Comparison of ENCODE assay signal across 8 cellular contexts in genomic region chr5:173329370-173330150, GRCh38. TPM values are rescaled to one million over a fixed set of nuclear protein-coding genes. Genes with fewer than 3 reads are reported as not detected.
A peak's percentile ranks its signal among the peaks of the same experiment; 100 is the strongest.
DNase-seq lines count a peak whose midpoint lies in the region; ATAC-seq and TF ChIP-seq lines count a peak whose summit lies in the region.

No MANE protein-coding gene starts in this region.

- peak; percentile 66 for DNase-seq in activated CD8-positive, alpha-beta memory T cell treated with anti-CD3 and anti-CD28 coated beads for 24 hours
- DNase-seq in activated CD8-positive, alpha-beta memory T cell treated with anti-CD3 and anti-CD28 coated beads, Interleukin-2, amount 50 U/mL, for 4 hours: no peak
- DNase-seq in activated CD4-positive, alpha-beta memory T cell treated with anti-CD3 and anti-CD28 coated beads for 36 hours: peak; percentile 77
- DNase-seq in left ventricle myocardium inferior (no peak), AG08395 (ENCODE audit: low spot score) (no peak)
- peak; percentile 9 for DNase-seq in stimulated activated CD4-positive, alpha-beta T cell treated with anti-CD3 and anti-CD28 coated beads, Interleukin-2, amount 100 ng/mL, for 4 hours (ENCODE audit: low read depth)

- peak overlapping the region; percentile 66 for H3K4me3 ChIP-seq in left ventricle myocardium inferior

- peak overlapping the region; percentile 76 for H3K27ac ChIP-seq in left ventricle myocardium inferior (replicated peaks)

- peaks cover 3% of the 10 kb centered on the region for H3K9me3 Mint-ChIP-seq in activated CD4-positive, alpha-beta memory T cell treated with anti-CD3 and anti-CD28 coated beads for 36 hours

- peak overlapping the region; percentile 90 for H3K4me3 Mint-ChIP-seq in activated CD4-positive, alpha-beta memory T cell treated with anti-CD3 and anti-CD28 coated beads for 36 hours

- peaks cover 62% of the 10 kb centered on the region for H3K4me1 ChIP-seq in left ventricle myocardium inferior

- H3K27me3 Mint-ChIP-seq in activated CD4-positive, alpha-beta memory T cell treated with anti-CD3 and anti-CD28 coated beads for 36 hours: peaks cover 55% of the 10 kb centered on the region

- CTCF ChIA-PET in activated CD4-positive, alpha-beta memory T cell treated with anti-CD3 and anti-CD28 coated beads for 36 hours (lab: Charles Lee): interaction anchor here (1.6 to 6.5 kb wide), 2 partner anchors 36 to 44 kb away, joined by 3 to 137 read pairs; no protein-coding TSS in a partner anchor

- H3K4me1 Mint-ChIP-seq in activated CD4-positive, alpha-beta memory T cell treated with anti-CD3 and anti-CD28 coated beads for 36 hours (ENCODE audit: low read depth): peaks cover 37% of the 10 kb centered on the region

- no peaks in the 10 kb centered on the region for H3K36me3 ChIP-seq in left ventricle myocardium inferior

- H3K9me3 ChIP-seq in left ventricle myocardium inferior (replicated peaks): no peaks in the 10 kb centered on the region

- peaks cover 28% of the 10 kb centered on the region for H3K36me3 Mint-ChIP-seq in activated CD4-positive, alpha-beta memory T cell treated with anti-CD3 and anti-CD28 coated beads for 36 hours

- POLR2A ChIA-PET in activated CD4-positive, alpha-beta memory T cell treated with anti-CD3 and anti-CD28 coated beads for 36 hours (lab: Charles Lee): interaction anchor here (0.6 to 2.5 kb wide), 3 partner anchors 13 to 164 kb away, joined by 3 to 15 read pairs (median 4); no protein-coding TSS in a partner anchor

- H3K27ac Mint-ChIP-seq in activated CD4-positive, alpha-beta memory T cell treated with anti-CD3 and anti-CD28 coated beads for 36 hours: peak overlapping the region; percentile 84

- ATAC-seq in HG03469 (IDR thresholded peaks at IDR 0.05; ENCODE audit: unreplicated experiment): peak; percentile 41
- no peak for ATAC-seq in HG03175 (IDR thresholded peaks at IDR 0.05; ENCODE audit: unreplicated experiment)

- no peak for TF ChIP-seq CTCF in left ventricle myocardium inferior (IDR thresholded peaks at IDR 0.05; ENCODE audit: borderline replicate concordance)

- H3K27me3 ChIP-seq in left ventricle myocardium inferior (ENCODE audit: low read depth): peaks cover 33% of the 10 kb centered on the region

- intact Hi-C loops in activated CD4-positive, alpha-beta memory T cell treated with anti-CD3 and anti-CD28 coated beads for 36 hours (cut with micrococcal nuclease): loop anchor here (2.0 to 10.0 kb wide), 6 partner anchors 91 to 615 kb away; partner anchors contain the start of genes ATP6V0E1, BNIP1, CREBRF and DUSP1
- intact Hi-C loops in left ventricle myocardium inferior (cut with micrococcal nuclease): no loop called here

RNA-seq across cellular contexts. Expression of gene STC2, which starts 1.3 kb away (rescaled TPM):
- 10 to 100 TPM; 12.0 to 13.7 TPM for total RNA-seq in activated CD4-positive, alpha-beta memory T cell treated with anti-CD3 and anti-CD28 coated beads for 36 hours
- total RNA-seq in left ventricle myocardium inferior: 12.4 TPM

Comparison
In these comparisons a context has a peak if more than half of its experiments do, and no peak if none do; other contexts are left out.
1. DNase-seq: peak in activated CD8-positive, alpha-beta memory T cell treated with anti-CD3 and anti-CD28 coated beads for 24 hours (single experiment), activated CD4-positive, alpha-beta memory T cell treated with anti-CD3 and anti-CD28 coated beads for 36 hours (single experiment) and stimulated activated CD4-positive, alpha-beta T cell treated with anti-CD3 and anti-CD28 coated beads, Interleukin-2, amount 100 ng/mL, for 4 hours (single experiment); none in activated CD8-positive, alpha-beta memory T cell treated with anti-CD3 and anti-CD28 coated beads, Interleukin-2, amount 50 U/mL, for 4 hours (single experiment), left ventricle myocardium inferior (single experiment) and AG08395 (single experiment).